In the genomic region with DNA sequence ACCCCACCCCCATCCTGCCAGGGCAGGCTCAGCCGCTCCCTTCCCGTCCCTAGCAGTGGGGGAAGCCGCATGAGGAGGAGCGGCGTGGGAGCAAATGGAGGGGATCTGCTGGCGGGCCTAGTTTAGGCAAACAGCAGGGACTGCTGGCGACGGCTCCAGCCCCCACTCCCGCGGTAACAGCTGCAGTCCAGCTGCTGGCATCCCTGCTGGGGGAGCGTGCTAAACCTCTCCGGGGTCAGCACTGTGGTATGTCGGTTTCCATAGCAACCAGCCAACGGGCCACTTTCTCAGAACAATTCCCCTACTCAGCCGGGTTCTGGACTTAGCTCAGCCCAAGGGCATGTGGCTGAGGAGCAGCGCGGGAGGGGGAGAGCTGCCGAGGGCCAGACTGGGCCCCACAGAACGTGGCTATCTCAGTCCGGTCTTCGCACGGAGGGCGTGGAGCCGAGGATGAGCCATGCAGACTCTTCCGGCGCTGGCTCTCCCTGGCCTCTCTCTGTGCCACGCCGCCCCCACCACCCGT, we compare ENCODE assay signal across 10 cellular contexts.
DNase-seq lines count a peak whose midpoint lies in the region; ATAC-seq and TF ChIP-seq lines count a peak whose summit lies in the region.
"Had no signal": no experiment of that assay in that cellular context is flagged by ENCODE, and none has a peak within 500 bp of the region (broad histone marks: within the 10 kb centered on the region; RNA-seq: fewer than 3 reads in every experiment).

No MANE protein-coding gene starts in this region.

- peak overlapping the region; percentile 50 for H3K27ac Mint-ChIP-seq in HFFc6

- H3K36me3 Mint-ChIP-seq in HFFc6 (ENCODE audit: low read depth) = no peaks in the 10 kb centered on the region

- H3K27ac ChIP-seq in smooth muscle cell (ENCODE audit: low read depth) = peak overlapping the region; percentile 99
- H3K27ac ChIP-seq: HL-60 had no signal

- under 1% methylated on average over 29 of the region's 29 CpGs for WGBS in smooth muscle cell (ENCODE audit: low lambda C conversion rate)

- H3K4me1 Mint-ChIP-seq in HFFc6 (ENCODE audit: low read depth) = peaks cover 17% of the 10 kb centered on the region
- H3K4me1 Mint-ChIP-seq: central memory CD8-positive, alpha-beta T cell had no signal

- peaks cover 3% of the 10 kb centered on the region for H3K79me2 ChIP-seq in smooth muscle cell (ENCODE audit: low read depth)

- H3K4me3 ChIP-seq in smooth muscle cell = no peak overlapping the region

- H3K27me3 ChIP-seq in smooth muscle cell (ENCODE audit: low read depth) = no peaks in the 10 kb centered on the region

- H3K9ac ChIP-seq in smooth muscle cell (ENCODE audit: low read depth) = peak overlapping the region; percentile 93

- H3K9me3 Mint-ChIP-seq in HFFc6 = no peaks in the 10 kb centered on the region
- H3K9me3 Mint-ChIP-seq: central memory CD8-positive, alpha-beta T cell had no signal

- peak; percentile 89 for DNase-seq in HFFc6
- DNase-seq in cerebellar cortex (ENCODE audit: low spot score) = peak; percentile 29
- peak; percentile 100 for DNase-seq in islet precursor cell
- peak; percentile 77 for DNase-seq in smooth muscle cell (lab: John Stamatoyannopoulos, UW; ENCODE audit: unreplicated experiment)

- peak overlapping the region; percentile 54 for H3K4me3 Mint-ChIP-seq in HFFc6
- H3K4me3 Mint-ChIP-seq: central memory CD8-positive, alpha-beta T cell had no signal

- H2AFZ ChIP-seq in smooth muscle cell (ENCODE audit: low read depth) = no peak overlapping the region

- peaks cover 8% of the 10 kb centered on the region for H3F3A ChIP-seq in smooth muscle cell (ENCODE audit: low read depth)

- peak overlapping the region; percentile 70 for H3K4me2 ChIP-seq in smooth muscle cell

- peaks cover 41% of the 10 kb centered on the region for H3K4me1 ChIP-seq in smooth muscle cell (ENCODE audit: low read depth)

- TF ChIP-seq CTCF in HFFc6 (IDR thresholded peaks at IDR 0.05) (no peak), smooth muscle cell (IDR thresholded peaks at IDR 0.05; ENCODE audit: borderline replicate concordance, insufficient read depth, poor library complexity, severe bottlenecking) (no peak)

- H4K20me1 ChIP-seq in smooth muscle cell (ENCODE audit: low read depth) = no peaks in the 10 kb centered on the region

- no peaks in the 10 kb centered on the region for H3K36me3 ChIP-seq in smooth muscle cell (ENCODE audit: low read depth)

- peaks cover 32% of the 10 kb centered on the region for H3K27me3 Mint-ChIP-seq in HFFc6 (ENCODE audit: insufficient read depth)

- ATAC-seq in GM21786 (IDR thresholded peaks at IDR 0.05; ENCODE audit: unreplicated experiment) (no peak), GM21526 (IDR thresholded peaks at IDR 0.05; ENCODE audit: low FRiP score, unreplicated experiment) (no peak), HG03457 (IDR thresholded peaks at IDR 0.05; ENCODE audit: unreplicated experiment) (no peak), GM21447 (IDR thresholded peaks at IDR 0.05; ENCODE audit: unreplicated experiment) (no peak)

- no peaks in the 10 kb centered on the region for H3K9me3 ChIP-seq in smooth muscle cell (replicated peaks; ENCODE audit: low read depth)

Comparison
In these comparisons a context has a peak if more than half of its experiments do, and no peak if none do; other contexts are left out.
1. DNase-seq: peak in every context shown above with its lines; median percentile 100 in islet precursor cell; 89 in HFFc6; 77 in smooth muscle cell; 29 in cerebellar cortex.